Comparison of ENCODE assay signal across 12 cellular contexts in genomic region chr2:197179744-197180498, GRCh38.
A peak's percentile ranks its signal among the peaks of the same experiment; 100 is the strongest.
DNase-seq lines count a peak whose midpoint lies in the region; ATAC-seq, FAIRE-seq and TF ChIP-seq lines count a peak whose summit lies in the region.
"Had no signal": no experiment of that assay in that cellular context is flagged by ENCODE, and none has a peak within 500 bp of the region (broad histone marks: within the 10 kb centered on the region; RNA-seq: fewer than 3 reads in every experiment).

No MANE protein-coding gene starts in this region.

- H3K9ac ChIP-seq in H1 (replicated peaks in 1 of 4; ENCODE audit: extremely low read depth in 1 of 4, low read depth in 3 of 4, low read length in 3 of 4): no peak overlapping the region
- no peak overlapping the region for H3K9ac ChIP-seq in muscle layer of colon (ENCODE audit: low read length)

- H3K4me3 ChIP-seq in MG63 (no peak overlapping the region), H1 (ENCODE audit: extremely low read depth in 1 of 4, insufficient read depth in 2 of 4, low read depth in 3 of 4, low read length in 4 of 4) (no peak overlapping the region), muscle layer of colon (ENCODE audit: low read depth in 1 of 2, low read length in 2 of 2) (no peak overlapping the region), esophagus squamous epithelium (no peak overlapping the region)
- H3K4me3 ChIP-seq: psoas muscle had no signal

- TF ChIP-seq RAD21 in H1 (IDR thresholded peaks at IDR 0.05 in 1 of 2, conservative IDR thresholded peaks at IDR 0.05 in 1 of 2; ENCODE audit: low read depth in 2 of 2, low read length in 2 of 2): no peak

- H2BK120ac ChIP-seq in H1 (replicated peaks; ENCODE audit: low read depth, low read length): no peak overlapping the region

- H4K91ac ChIP-seq in H1 (replicated peaks; ENCODE audit: insufficient read length, low read length): no peak overlapping the region

- H3K9me3 ChIP-seq in MG63: no peaks in the 10 kb centered on the region
- H3K9me3 ChIP-seq in H1 (ENCODE audit: insufficient read depth in 2 of 2, low read depth in 1 of 2, low read length in 1 of 2): no peaks in the 10 kb centered on the region
- no peaks in the 10 kb centered on the region for H3K9me3 ChIP-seq in muscle layer of colon (ENCODE audit: low read length)
- no peaks in the 10 kb centered on the region for H3K9me3 ChIP-seq in esophagus squamous epithelium
- H3K9me3 ChIP-seq: psoas muscle had no signal

- no peaks in the 10 kb centered on the region for H3K79me2 ChIP-seq in H1 (ENCODE audit: control insufficient read depth in 1 of 2, insufficient read depth in 2 of 2, low read length in 2 of 2)

- H3K36me3 ChIP-seq in MG63: no peaks in the 10 kb centered on the region
- H3K36me3 ChIP-seq in H1 (ENCODE audit: control insufficient read depth in 2 of 4, insufficient read depth in 4 of 4, low read length in 3 of 4): no peaks in the 10 kb centered on the region
- no peaks in the 10 kb centered on the region for H3K36me3 ChIP-seq in muscle layer of colon (ENCODE audit: insufficient read depth, low read length)
- H3K36me3 ChIP-seq in esophagus squamous epithelium: no peaks in the 10 kb centered on the region

- no peak overlapping the region for H3K14ac ChIP-seq in H1 (ENCODE audit: insufficient read length)

- 0 out of 2 replicates have a peak overlapping the region, but pooled peaks have one; percentile 32 for H2AFZ ChIP-seq in H1 (ENCODE audit: low read length)

- H3K23me2 ChIP-seq in H1 (ENCODE audit: low read depth, low read length): no peaks in the 10 kb centered on the region

- no peak overlapping the region for H3K18ac ChIP-seq in H1 (ENCODE audit: extremely low read depth, low read length)

- 93% methylated on average over 12 of the region's 12 CpGs; no CpG with 5 or more reads in 1 of the 2 experiments for WGBS in H1 (ENCODE audit: extremely low coverage in 1 of 2, insufficient coverage in 1 of 2, insufficient read length in 1 of 2, insufficient replicate concordance in 2 of 2, low coverage in 1 of 2, low lambda C conversion rate in 2 of 2, missing lambda C conversion rate in 1 of 2), 2 experiments
- 67 to 71% methylated on average over 10 to 12 of the region's 12 CpGs for WGBS in esophagus squamous epithelium, 2 donors

- H3K79me1 ChIP-seq in H1 (ENCODE audit: low read depth, low read length): no peaks in the 10 kb centered on the region

- POLR2A ChIA-PET in H1 (lab: Charles Lee; ENCODE audit: partially characterized antibody): no interaction called here

- H3K56ac ChIP-seq in H1 (replicated peaks; ENCODE audit: insufficient read length, low read depth, low read length): no peak overlapping the region

- H3K27ac ChIP-seq in H1 (ENCODE audit: low read depth, low read length) (no peak overlapping the region), muscle layer of colon (ENCODE audit: low read depth, low read length) (peak overlapping the region; percentile 37), esophagus squamous epithelium (no peak overlapping the region)
- H3K27ac ChIP-seq: psoas muscle had no signal

- FAIRE-seq in H1 (lab: Jason Lieb, UNC): no peak
- no peak for FAIRE-seq in GM19239 (lab: Jason Lieb, UNC)

- DNase-seq in AG20443 (ENCODE audit: low spot score) (peak; percentile 70), MG63 (peak; percentile 79), H1 (ENCODE audit: low read depth in 1 of 2, low spot score in 2 of 2) (no peak), GM19239 (ENCODE audit: insufficient read length, low spot score) (no peak), esophagus squamous epithelium (lab: John Stamatoyannopoulos, UW) (no peak)
- DNase-seq: COR-L47, GOT3, NCI-H2081 treated with DMSO at 0.1 percent for 48 hours had no signal

- H3K4me1 ChIP-seq in H1 (replicated peaks in 1 of 4; ENCODE audit: control insufficient read depth in 3 of 4, insufficient read depth in 4 of 4, low read length in 3 of 4) (no peaks in the 10 kb centered on the region), muscle layer of colon (ENCODE audit: insufficient read depth, low read length) (peaks cover 12% of the 10 kb centered on the region), esophagus squamous epithelium (peaks cover 0 to 31% (median 1%) of the 10 kb centered on the region in 3 donors)

- H3K4ac ChIP-seq in H1 (replicated peaks; ENCODE audit: insufficient read length, low read depth, low read length): no peak overlapping the region

- no peak overlapping the region for H2AK5ac ChIP-seq in H1 (ENCODE audit: low read depth, low read length)

- no peak for TF ChIP-seq EP300 in H1 (IDR thresholded peaks at IDR 0.05; ENCODE audit: borderline replicate concordance in 1 of 2, low read depth in 2 of 2, low read length in 2 of 2)

- H3K4me2 ChIP-seq in H1 (ENCODE audit: insufficient read depth in 1 of 2, low read depth in 2 of 2, low read length in 2 of 2): no peak overlapping the region

- no peak overlapping the region for H4K5ac ChIP-seq in H1 (ENCODE audit: insufficient read length, low read depth, low read length)

- H2BK5ac ChIP-seq in H1 (ENCODE audit: low read depth, low read length): no peak overlapping the region

- H3K27me3 ChIP-seq in MG63: no peaks in the 10 kb centered on the region
- H3K27me3 ChIP-seq in H1 (replicated peaks in 1 of 4; ENCODE audit: control insufficient read depth in 3 of 4, extremely low read depth in 1 of 4, insufficient read depth in 3 of 4, low read length in 3 of 4): no peaks in the 10 kb centered on the region
- no peaks in the 10 kb centered on the region for H3K27me3 ChIP-seq in muscle layer of colon (ENCODE audit: control insufficient read depth in 1 of 2, insufficient read depth in 2 of 2, low read length in 2 of 2)
- H3K27me3 ChIP-seq in esophagus squamous epithelium: no peaks in the 10 kb centered on the region

- no peaks in the 10 kb centered on the region for H4K20me1 ChIP-seq in H1 (replicated peaks in 1 of 2; ENCODE audit: control insufficient read depth in 1 of 2, insufficient read depth in 2 of 2, low read length in 2 of 2)

- intact Hi-C loops in esophagus squamous epithelium (cut with DNase I): loop anchor here (10.0 kb wide), 1 partner anchor 195 kb away; no protein-coding TSS in a partner anchor

- TF ChIP-seq POLR2A in H1 (IDR thresholded peaks at IDR 0.05; ENCODE audit: control extremely low read depth in 1 of 2, low read depth in 2 of 2, low read length in 2 of 2): no peak
- TF ChIP-seq POLR2A in esophagus squamous epithelium (IDR thresholded peaks at IDR 0.05): no peak

- H2BK15ac ChIP-seq in H1 (ENCODE audit: low read length): no peak overlapping the region

- CTCF ChIA-PET in H1 (lab: Charles Lee; ENCODE audit: partially characterized antibody): interaction anchor here (0.7 to 3.7 kb wide), 3 partner anchors 11 to 188 kb away, joined by 3 to 32 read pairs (median 26); no protein-coding TSS in a partner anchor

- no peak for ATAC-seq in activated CD4-positive, CD25-positive, alpha-beta regulatory T cell treated with anti-CD3 and anti-CD28 coated beads, Interleukin-2, amount 50 U/mL, for 24 hours
- ATAC-seq in GM18517 (IDR thresholded peaks at IDR 0.05; ENCODE audit: unreplicated experiment): no peak
- ATAC-seq: psoas muscle had no signal

- H3K23ac ChIP-seq in H1 (ENCODE audit: insufficient read length): no peak overlapping the region

- TF ChIP-seq CTCF in H1 (IDR thresholded peaks at IDR 0.05; ENCODE audit: control extremely low read depth in 1 of 3, insufficient read depth in 1 of 3, low read depth in 1 of 3, low read length in 3 of 3) (no peak), esophagus squamous epithelium (IDR thresholded peaks at IDR 0.05) (no peak)

- no peak overlapping the region for H4K8ac ChIP-seq in H1 (ENCODE audit: extremely low read depth, insufficient read depth, low read length)

- H2BK12ac ChIP-seq in H1 (ENCODE audit: low read depth, low read length): no peak overlapping the region

- no peak overlapping the region for H2BK20ac ChIP-seq in H1 (ENCODE audit: low read length)

TF ChIP-seq in H1, 55 proteins besides CTCF, POLR2A, EP300 and RAD21 (continues in another document):
- TF ChIP-seq NANOG (IDR thresholded peaks at IDR 0.05; ENCODE audit: insufficient read depth, low read depth, low read length, poor library complexity, severe bottlenecking) (no peak), FOSL1 (IDR thresholded peaks at IDR 0.05; ENCODE audit: insufficient read depth, low read depth, low read length) (no peak), SP4 (IDR thresholded peaks at IDR 0.05; ENCODE audit: low read length) (no peak), PHF8 (conservative IDR thresholded peaks at IDR 0.05; ENCODE audit: low read depth, low read length) (no peak)

Comparison
In these comparisons a context has a peak if more than half of its experiments do, and no peak if none do; other contexts are left out.
1. DNase-seq: peak in AG20443 (single experiment) and MG63 (single experiment); none in H1 (0 of 2), GM19239 (single experiment) and esophagus squamous epithelium (single experiment).